12 cellular contexts compared by ENCODE assay signal in genomic region chr9:35914307-35914807, GRCh38. TPM values are rescaled to one million over a fixed set of nuclear protein-coding genes. Genes with fewer than 3 reads are reported as not detected.
DNase-seq lines count a peak whose midpoint lies in the region; ATAC-seq, FAIRE-seq and TF ChIP-seq lines count a peak whose summit lies in the region.
"Had no signal": no experiment of that assay in that cellular context is flagged by ENCODE, and none has a peak within 500 bp of the region (broad histone marks: within the 10 kb centered on the region; RNA-seq: fewer than 3 reads in every experiment).

No MANE protein-coding gene starts in this region.

- H3K4me2 ChIP-seq in smooth muscle cell: no peak overlapping the region
- H3K4me2 ChIP-seq: KMS-11 had no signal

- DNase-seq in AG20443 (ENCODE audit: low spot score) (peak; percentile 45), NAMALWA (ENCODE audit: low spot score) (peak; percentile 53), brain microvascular endothelial cell (no peak), omental fat pad (ENCODE audit: low spot score) (no peak), smooth muscle cell (lab: John Stamatoyannopoulos, UW; ENCODE audit: unreplicated experiment) (no peak)

- no peaks in the 10 kb centered on the region for H4K20me1 ChIP-seq in smooth muscle cell (ENCODE audit: low read depth)

- no peaks in the 10 kb centered on the region for H3K9me3 Mint-ChIP-seq in stimulated activated memory B cell treated with anti-CD40 and anti-IgM and Interleukin-4, amounts not matched to agents 10 μg/mL and 1 μg/mL and 100 μg/mL, for 72 hours
- H3K9me3 Mint-ChIP-seq: CD4-positive, CD25-positive, alpha-beta regulatory T cell had no signal

- in situ Hi-C loops in brain microvascular endothelial cell (cut with HindIII; ENCODE audit: low pct_ligation_motif_present, low sequenced_read_pairs): no loop called here

- FAIRE-seq in endometrium (lab: Jason Lieb, UNC): peak; percentile 83

- H3K27ac Mint-ChIP-seq in stimulated activated memory B cell treated with anti-CD40 and anti-IgM and Interleukin-4, amounts not matched to agents 10 μg/mL and 1 μg/mL and 100 μg/mL, for 72 hours: no peak overlapping the region
- H3K27ac Mint-ChIP-seq: CD4-positive, CD25-positive, alpha-beta regulatory T cell had no signal

- no peak overlapping the region for H3K4me3 Mint-ChIP-seq in stimulated activated memory B cell treated with anti-CD40 and anti-IgM and Interleukin-4, amounts not matched to agents 10 μg/mL and 1 μg/mL and 100 μg/mL, for 72 hours
- H3K4me3 Mint-ChIP-seq: CD4-positive, CD25-positive, alpha-beta regulatory T cell had no signal

- peaks cover 2% of the 10 kb centered on the region for H3F3A ChIP-seq in smooth muscle cell (ENCODE audit: low read depth)

- H3K36me3 ChIP-seq in mucosa of rectum (ENCODE audit: control insufficient read depth in 2 of 2, insufficient read depth in 2 of 2, low read length in 2 of 2) (no peaks in the 10 kb centered on the region), brain microvascular endothelial cell (replicated peaks) (no peaks in the 10 kb centered on the region), smooth muscle cell (ENCODE audit: low read depth) (no peaks in the 10 kb centered on the region)

- peaks cover 11% of the 10 kb centered on the region for H3K4me1 Mint-ChIP-seq in stimulated activated memory B cell treated with anti-CD40 and anti-IgM and Interleukin-4, amounts not matched to agents 10 μg/mL and 1 μg/mL and 100 μg/mL, for 72 hours

- H3K27me3 ChIP-seq in mucosa of rectum (ENCODE audit: control insufficient read depth in 2 of 2, insufficient read depth in 2 of 2, low read length in 2 of 2): no peaks in the 10 kb centered on the region
- no peaks in the 10 kb centered on the region for H3K27me3 ChIP-seq in brain microvascular endothelial cell (replicated peaks)
- no peaks in the 10 kb centered on the region for H3K27me3 ChIP-seq in smooth muscle cell (ENCODE audit: low read depth)

- H2AFZ ChIP-seq in smooth muscle cell (ENCODE audit: low read depth): no peak overlapping the region

- H3K79me2 ChIP-seq in smooth muscle cell (ENCODE audit: low read depth): no peaks in the 10 kb centered on the region

- no peak for ATAC-seq in omental fat pad (ENCODE audit: low FRiP score)
- ATAC-seq in stimulated activated memory B cell treated with anti-CD40 and anti-IgM and Interleukin-4, amounts not matched to agents 10 μg/mL and 1 μg/mL and 100 μg/mL, for 72 hours: no peak

- H3K4me1 ChIP-seq in mucosa of rectum (ENCODE audit: control insufficient read depth in 2 of 2, insufficient read depth in 2 of 2, low read length in 2 of 2) (peaks cover 57 to 72% of the 10 kb centered on the region in 2 donors), smooth muscle cell (ENCODE audit: low read depth) (no peaks in the 10 kb centered on the region)

- H3K4me3 ChIP-seq in mucosa of rectum (ENCODE audit: low read length in 2 of 2) (peak overlapping the region in 1 of 2 donors; percentile 19), brain microvascular endothelial cell (ENCODE audit: low read depth, low read length) (no peak overlapping the region), smooth muscle cell (no peak overlapping the region)

- peaks cover 10% of the 10 kb centered on the region for H3K27me3 Mint-ChIP-seq in stimulated activated memory B cell treated with anti-CD40 and anti-IgM and Interleukin-4, amounts not matched to agents 10 μg/mL and 1 μg/mL and 100 μg/mL, for 72 hours
- H3K27me3 Mint-ChIP-seq: CD4-positive, CD25-positive, alpha-beta regulatory T cell had no signal

- H3K9me3 ChIP-seq in mucosa of rectum (ENCODE audit: control insufficient read depth in 2 of 2, low read length in 2 of 2): no peaks in the 10 kb centered on the region
- no peaks in the 10 kb centered on the region for H3K9me3 ChIP-seq in smooth muscle cell (replicated peaks; ENCODE audit: low read depth)

- TF ChIP-seq CTCF in brain microvascular endothelial cell (IDR thresholded peaks at IDR 0.05; ENCODE audit: low read depth, low read length, missing control alignments) (no peak), omental fat pad (IDR thresholded peaks at IDR 0.05) (no peak), smooth muscle cell (IDR thresholded peaks at IDR 0.05; ENCODE audit: borderline replicate concordance, insufficient read depth, poor library complexity, severe bottlenecking) (no peak)

- no peaks in the 10 kb centered on the region for H3K36me3 Mint-ChIP-seq in stimulated activated memory B cell treated with anti-CD40 and anti-IgM and Interleukin-4, amounts not matched to agents 10 μg/mL and 1 μg/mL and 100 μg/mL, for 72 hours
- H3K36me3 Mint-ChIP-seq: CD4-positive, CD25-positive, alpha-beta regulatory T cell had no signal

- H3K27ac ChIP-seq in mucosa of rectum (ENCODE audit: low read depth in 2 of 2, low read length in 2 of 2) (peak overlapping the region; percentile 91 to 94), brain microvascular endothelial cell (no peak overlapping the region), smooth muscle cell (ENCODE audit: low read depth) (no peak overlapping the region)
- H3K27ac ChIP-seq: KMS-11, VCaP had no signal

- 27% methylated on average over 9 of the region's 9 CpGs for WGBS in smooth muscle cell (ENCODE audit: low lambda C conversion rate)

- H3K9ac ChIP-seq in mucosa of rectum (ENCODE audit: low read depth in 1 of 2, low read length in 2 of 2) (peak overlapping the region in 1 of 2 donors; percentile 45), smooth muscle cell (ENCODE audit: low read depth) (no peak overlapping the region)
- H3K9ac ChIP-seq: KMS-11 had no signal

RNA-seq across cellular contexts. Expression of gene SPAAR, which starts 5.1 kb away (rescaled TPM):
- 10 to 100 TPM in 3 of 4 donors, 1 to 10 TPM in 1; 5.6 to 70.1 (median 18.4) TPM for total RNA-seq in omental fat pad
- not detected in 2 replicates for total RNA-seq in smooth muscle cell
- polyA plus RNA-seq in smooth muscle cell: 0.26 TPM in 2 replicates
- total RNA-seq: CD4-positive, CD25-positive, alpha-beta regulatory T cell had no signal
- polyA plus RNA-seq: CD4-positive, CD25-positive, alpha-beta regulatory T cell had no signal

RNA-seq across cellular contexts. Expression of gene HRCT1, which starts 8.4 kb away (rescaled TPM):
- total RNA-seq in omental fat pad: 10 to 100 TPM in 2 of 4 donors, 1 to 10 TPM in 2; 5.1 to 17.5 (median 11.3) TPM
- total RNA-seq in smooth muscle cell: 1.1 TPM in 1 of 2 replicates, not detected in the other
- polyA plus RNA-seq in smooth muscle cell: 0.45 TPM in 1 of 2 replicates, not detected in the other
- total RNA-seq: CD4-positive, CD25-positive, alpha-beta regulatory T cell had no signal
- polyA plus RNA-seq: CD4-positive, CD25-positive, alpha-beta regulatory T cell had no signal

RNA-seq across cellular contexts. Expression of gene OR2S2, which starts 43.6 kb away (rescaled TPM):
- not detected for total RNA-seq in omental fat pad
- 0.13 TPM in 1 of 2 replicates, not detected in the other for total RNA-seq in smooth muscle cell
- 0.21 TPM in 1 of 2 replicates, not detected in the other for polyA plus RNA-seq in smooth muscle cell
- total RNA-seq: CD4-positive, CD25-positive, alpha-beta regulatory T cell; pulmonary artery endothelial cell had no signal
- polyA plus RNA-seq: CD4-positive, CD25-positive, alpha-beta regulatory T cell had no signal

RNA-seq across cellular contexts. Expression of gene OR13J1, which starts 44.2 kb away (rescaled TPM):
- total RNA-seq in omental fat pad (not detected), smooth muscle cell (not detected in 2 replicates)
- not detected in 2 replicates for polyA plus RNA-seq in smooth muscle cell
- total RNA-seq: CD4-positive, CD25-positive, alpha-beta regulatory T cell; pulmonary artery endothelial cell had no signal
- polyA plus RNA-seq: CD4-positive, CD25-positive, alpha-beta regulatory T cell had no signal

Comparison
In these comparisons a context has a peak if more than half of its experiments do, and no peak if none do; other contexts are left out.
1. DNase-seq: peak in AG20443 (single experiment) and NAMALWA (single experiment); none in brain microvascular endothelial cell (single experiment), omental fat pad (single experiment) and smooth muscle cell (single experiment).
2. H3K27ac ChIP-seq: peak in mucosa of rectum (2 of 2); none in brain microvascular endothelial cell (single experiment) and smooth muscle cell (single experiment).